ENCODE assay signal across 33 cellular contexts in the genomic region with DNA sequence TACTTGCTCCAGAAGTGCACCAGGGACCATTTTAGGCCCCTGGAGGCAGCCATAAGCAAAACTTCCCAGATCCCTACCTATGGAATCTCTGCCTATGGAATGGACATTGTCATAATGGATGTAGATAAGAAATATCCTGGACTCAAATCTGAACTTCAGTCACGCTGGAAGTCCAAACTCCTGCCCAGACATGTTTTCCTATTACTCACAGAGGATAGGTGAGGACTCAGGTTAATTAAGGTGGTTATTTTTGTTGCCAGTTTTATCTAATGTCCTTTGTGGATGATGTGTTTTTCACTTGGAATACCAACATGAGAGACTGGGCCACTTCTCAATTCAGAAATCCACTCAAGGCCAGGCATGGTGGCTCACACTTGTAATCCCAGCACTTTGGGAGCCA.
"Had no signal": no experiment of that assay in that cellular context is flagged by ENCODE, and none has a peak within 500 bp of the region (broad histone marks: within the 10 kb centered on the region; RNA-seq: fewer than 3 reads in every experiment).

No MANE protein-coding gene starts in this region.

- H3K27me3 ChIP-seq: MG63, SJCRH30 had no signal

- DNase-seq: Kasumi-1, KG1, MG63, NCI-H1048, NCI-H1092 treated with DMSO at 0.1 percent for 48 hours, NCI-H1105 treated with DMSO at 0.1 percent for 48 hours, NCI-H1417, NCI-H1436, NCI-H146, NCI-H1694, NCI-H187, NCI-H1930, NCI-H2029 treated with DMSO at 0.1 percent for 48 hours, NCI-H2081 treated with DMSO at 0.1 percent for 48 hours, NCI-H2107, NCI-H2171, NCI-H226, NCI-H446 treated with DMSO at 0.1 percent for 48 hours, NCI-H510A, NCI-H524, NCI-H526, NCI-H69, NCI-H748 treated with DMSO at 0.1 percent for 48 hours, NCI-H82, PC-9, RPMI8226, SHP77, SIG-M5, SJCRH30 had no signal

- H3K9me3 ChIP-seq: MG63, SJCRH30 had no signal

- H3K27ac ChIP-seq: PC-9, SJCRH30, SK-N-MC had no signal

- ATAC-seq: Panc1, Right ventricle myocardium inferior, SK-N-SH treated with all-trans-retinoic acid at 6 μM for 48 hours had no signal

- H3K4me1 ChIP-seq: SJCRH30 had no signal

- H3K36me3 ChIP-seq: MG63, SJCRH30 had no signal

- H3K4me3 ChIP-seq: MG63, PC-9, SJCRH30, SK-N-MC had no signal
